9 cellular contexts compared by ENCODE assay signal in the genomic region with DNA sequence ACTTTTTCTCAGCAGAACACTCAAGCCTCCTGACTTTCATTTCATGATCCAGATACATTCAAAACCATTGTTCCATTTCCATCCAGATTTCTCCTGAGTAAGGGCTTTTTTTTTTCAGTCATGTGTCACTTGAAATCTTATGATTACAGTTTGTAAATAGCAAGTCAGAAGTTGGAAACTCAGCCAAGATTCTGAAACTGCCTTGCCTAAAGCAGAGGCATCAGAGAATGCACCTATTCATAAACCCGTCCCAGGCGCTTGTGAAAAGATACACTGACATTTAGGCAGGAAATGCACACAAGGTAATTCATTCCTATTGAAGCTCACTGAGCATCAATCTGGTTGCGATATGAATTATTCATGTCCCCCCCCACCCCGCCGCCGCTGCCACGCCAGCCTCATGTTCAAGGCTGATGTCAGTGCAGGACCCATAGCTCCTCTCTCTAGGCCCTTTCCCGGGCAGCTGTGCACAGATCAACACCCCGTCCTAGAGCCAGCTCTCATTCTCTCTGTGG. TPM values are rescaled to one million over a fixed set of nuclear protein-coding genes. Genes with fewer than 3 reads are reported as not detected.
DNase-seq lines count a peak whose midpoint lies in the region; ATAC-seq and TF ChIP-seq lines count a peak whose summit lies in the region.
"Had no signal": no experiment of that assay in that cellular context is flagged by ENCODE, and none has a peak within 500 bp of the region (broad histone marks: within the 10 kb centered on the region; RNA-seq: fewer than 3 reads in every experiment).

No MANE protein-coding gene starts in this region.

- H2AFZ ChIP-seq in mammary epithelial cell (ENCODE audit: low read depth, low read length) = peak overlapping the region; percentile 60

- no peak for ATAC-seq in HG02642 (IDR thresholded peaks at IDR 0.05; ENCODE audit: poor library complexity, unreplicated experiment)

- H3K4me3 ChIP-seq in mammary epithelial cell (replicated peaks in 1 of 3; ENCODE audit: insufficient read depth in 1 of 3, low read depth in 2 of 3, low read length in 3 of 3) = no peak overlapping the region
- H3K4me3 ChIP-seq in H7 (ENCODE audit: insufficient read depth, low read depth, low read length) = no peak overlapping the region
- H3K4me3 ChIP-seq in colonic mucosa = no peak overlapping the region

- TF ChIP-seq CTCF in mammary epithelial cell (conservative IDR thresholded peaks at IDR 0.05 in 1 of 2, IDR thresholded peaks at IDR 0.05 in 1 of 2; ENCODE audit: extremely low read depth in 1 of 2, insufficient read depth in 1 of 2, low read depth in 1 of 2, low read length in 2 of 2) (no peak), colonic mucosa (IDR thresholded peaks at IDR 0.05) (no peak)

- no peaks in the 10 kb centered on the region for H3K36me3 ChIP-seq in mammary epithelial cell (ENCODE audit: insufficient read depth, low read length)
- no peaks in the 10 kb centered on the region for H3K36me3 ChIP-seq in H7 (replicated peaks; ENCODE audit: control insufficient read depth, insufficient read depth, low read length)
- no peaks in the 10 kb centered on the region for H3K36me3 ChIP-seq in colonic mucosa

- H3K4me2 ChIP-seq in mammary epithelial cell (ENCODE audit: insufficient read depth, low read depth, low read length) = no peak overlapping the region

- 8% methylated on average over 7 of the region's 9 CpGs for WGBS in mammary epithelial cell (ENCODE audit: low coverage, missing lambda C conversion rate)

- no TSS peak for BruUV-seq in mammary epithelial cell (replicated peaks; lab: Mats Ljungman, UMichigan)

- peaks cover 19% of the 10 kb centered on the region for H3K4me1 ChIP-seq in mammary epithelial cell (ENCODE audit: insufficient read depth, low read length)
- peaks cover 3% of the 10 kb centered on the region for H3K4me1 ChIP-seq in colonic mucosa

- peak; percentile 86 for DNase-seq in DMS 273 (lab: John Stamatoyannopoulos, UW; ENCODE audit: unreplicated experiment)
- DNase-seq in activated CD4-positive, alpha-beta T cell treated with anti-CD3 and anti-CD28 coated beads, Interleukin-2, amount 50 U/mL, for 4 hours = peak; percentile 77 to 78
- peak; percentile 69 for DNase-seq in mammary epithelial cell
- peak in 3 of 4 experiments; percentile 47 to 64 (median 54) for DNase-seq in stimulated activated CD4-positive, alpha-beta T cell treated with anti-CD3 and anti-CD28 coated beads, Interleukin-1b, Interleukin-23, amount 100 ng/mL, for 24 hours (ENCODE audit: low read depth in 4 of 4, low spot score in 1 of 4)
- no peak for DNase-seq in H7
- DNase-seq in colonic mucosa = no peak
- DNase-seq in mesenteric fat pad (ENCODE audit: low spot score) = no peak
- DNase-seq: Caco-2 had no signal

- H3K27me3 ChIP-seq in mammary epithelial cell (ENCODE audit: insufficient read depth, low read length) (no peaks in the 10 kb centered on the region), H7 (ENCODE audit: control insufficient read depth, insufficient read depth, low read length) (no peaks in the 10 kb centered on the region), colonic mucosa (no peaks in the 10 kb centered on the region)

- H3K9me3 ChIP-seq in mammary epithelial cell (replicated peaks; ENCODE audit: insufficient read depth, low read length) (no peaks in the 10 kb centered on the region), colonic mucosa (no peaks in the 10 kb centered on the region)
- H3K9me3 ChIP-seq: Caco-2 had no signal

- no peak overlapping the region for H3K27ac ChIP-seq in mammary epithelial cell (ENCODE audit: insufficient read depth, low read depth, low read length)
- H3K27ac ChIP-seq in colonic mucosa = no peak overlapping the region

- no peaks in the 10 kb centered on the region for H4K20me1 ChIP-seq in mammary epithelial cell (ENCODE audit: insufficient read depth, low read length)

- in situ Hi-C loops in mammary epithelial cell (cut with MboI; ENCODE audit: low sequenced_read_pairs in 2 of 2) = no loop called here

- CTCF ChIA-PET in mammary epithelial cell (lab: Charles Lee; ENCODE audit: low non-redundant PET) = no interaction called here

- no peak overlapping the region for H3K9ac ChIP-seq in mammary epithelial cell (ENCODE audit: insufficient read depth, low read length)
- no peak overlapping the region for H3K9ac ChIP-seq in colonic mucosa (ENCODE audit: low read depth in 2 of 2, low read length in 2 of 2)

- no peaks in the 10 kb centered on the region for H3K79me2 ChIP-seq in mammary epithelial cell (ENCODE audit: insufficient read depth, low read length)

- intact Hi-C loops in mammary epithelial cell (cut with micrococcal nuclease) (no loop called here), colonic mucosa (cut with DNase I) (no loop called here)

- dilution Hi-C loops in mammary epithelial cell (cut with HindIII; ENCODE audit: low sequenced_read_pairs) = no loop called here

RNA-seq across cellular contexts. Expression of gene MGAT4A, which starts 30.4 kb away (rescaled TPM):
- total RNA-seq in mammary epithelial cell = 1 to 10 TPM; 2.0 to 4.3 TPM
- polyA plus RNA-seq in mammary epithelial cell = 0.79 TPM
- polyA minus RNA-seq in mammary epithelial cell = 2.3 TPM
- total RNA-seq in H7 (2014; rRNA removed; shearing (Covaris generic)) = 0.70 and 2.1 TPM in 2 replicates
- total RNA-seq in colonic mucosa = 100 to 1,000 TPM; 103 to 125 TPM
- total RNA-seq in mesenteric fat pad = 50.6 TPM

Comparison
In these comparisons a context has a peak if more than half of its experiments do, and no peak if none do; other contexts are left out.
1. DNase-seq: peak in DMS 273 (single experiment), activated CD4-positive, alpha-beta T cell treated with anti-CD3 and anti-CD28 coated beads, Interleukin-2, amount 50 U/mL, for 4 hours (2 of 2), mammary epithelial cell (single experiment) and stimulated activated CD4-positive, alpha-beta T cell treated with anti-CD3 and anti-CD28 coated beads, Interleukin-1b, Interleukin-23, amount 100 ng/mL, for 24 hours (3 of 4); none in H7 (single experiment), colonic mucosa (single experiment) and mesenteric fat pad (single experiment).